In the genomic region with DNA sequence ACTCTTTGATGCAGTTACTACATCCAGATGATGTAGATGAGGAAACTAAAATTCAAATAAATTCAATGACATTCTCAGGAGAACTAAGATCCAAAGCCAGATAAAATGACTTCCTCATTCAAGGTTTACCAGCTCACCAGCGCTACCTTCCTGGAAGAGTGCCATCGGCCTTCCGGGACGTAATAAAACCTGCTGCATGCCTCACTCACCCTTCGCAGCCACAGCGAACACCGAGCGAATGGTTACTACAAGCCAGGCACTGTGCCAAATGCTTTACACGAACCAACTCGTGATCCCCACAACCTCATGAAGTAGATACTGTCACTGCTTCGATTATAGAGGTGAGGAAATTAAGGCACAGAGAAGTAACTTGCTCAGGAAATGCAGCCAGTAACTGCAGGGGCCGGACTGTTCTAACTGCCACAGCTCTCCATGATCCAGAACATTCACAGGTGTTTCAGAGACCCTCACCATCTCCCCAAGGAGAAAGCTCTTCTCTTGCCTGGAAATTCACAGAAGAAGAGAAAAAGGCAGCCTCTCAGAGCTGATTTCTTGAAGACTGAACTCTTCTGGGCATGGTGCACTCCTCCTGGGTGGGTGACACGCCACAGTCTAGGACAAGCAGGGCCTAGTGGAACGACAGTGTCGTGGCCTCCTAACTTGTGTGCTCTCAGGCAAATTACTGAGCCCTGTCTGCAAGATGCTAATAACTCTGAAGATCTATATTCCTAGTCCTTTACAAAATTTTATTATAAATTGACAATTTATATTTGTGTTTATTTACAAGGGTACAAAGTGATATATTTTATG, we compare ENCODE assay signal across 9 cellular contexts. TPM values are rescaled to one million over a fixed set of nuclear protein-coding genes. Genes with fewer than 3 reads are reported as not detected.
DNase-seq lines count a peak whose midpoint lies in the region; ATAC-seq and TF ChIP-seq lines count a peak whose summit lies in the region.
"Had no signal": no experiment of that assay in that cellular context is flagged by ENCODE, and none has a peak within 500 bp of the region (broad histone marks: within the 10 kb centered on the region; RNA-seq: fewer than 3 reads in every experiment).

No MANE protein-coding gene starts in this region.

- H3K27me3 Mint-ChIP-seq in activated naive CD8-positive, alpha-beta T cell treated with anti-CD3 and anti-CD28 coated beads for 36 hours = no peaks in the 10 kb centered on the region
- H3K27me3 Mint-ChIP-seq in naive thymus-derived CD8-positive, alpha-beta T cell = no peaks in the 10 kb centered on the region

- H3K4me1 ChIP-seq in DND-41 (ENCODE audit: insufficient read depth, low read length) = no peaks in the 10 kb centered on the region

- H3K27me3 ChIP-seq in DND-41 (ENCODE audit: insufficient read depth, low read length, poor library complexity) (no peaks in the 10 kb centered on the region), WERI-Rb-1 (ENCODE audit: insufficient read depth, low read depth, severe bottlenecking) (no peaks in the 10 kb centered on the region)

- H3K4me1 Mint-ChIP-seq in activated naive CD8-positive, alpha-beta T cell treated with anti-CD3 and anti-CD28 coated beads for 36 hours = peaks cover 37% of the 10 kb centered on the region
- peaks cover 16 to 31% (median 26%) of the 10 kb centered on the region in 4 donors for H3K4me1 Mint-ChIP-seq in naive thymus-derived CD8-positive, alpha-beta T cell

- no peaks in the 10 kb centered on the region for H3K36me3 ChIP-seq in DND-41 (ENCODE audit: insufficient read depth, low read length)
- H3K36me3 ChIP-seq in WERI-Rb-1 = no peaks in the 10 kb centered on the region; the same call in 1 of the 2 replicates

- DNase-seq in DND-41 = peak; percentile 32
- DNase-seq in NOMO-1 treated with DMSO at 0.1 percent for 48 hours (lab: John Stamatoyannopoulos, UW; ENCODE audit: unreplicated experiment) = peak; percentile 55
- peak; percentile 48 for DNase-seq in activated naive CD8-positive, alpha-beta T cell treated with anti-CD3 and anti-CD28 coated beads for 36 hours
- peak; percentile 37 to 82 (median 68) for DNase-seq in naive thymus-derived CD8-positive, alpha-beta T cell
- DNase-seq in 8988T = no peak
- no peak for DNase-seq in NCI-H526 (lab: John Stamatoyannopoulos, UW)
- no peak for DNase-seq in hepatic stellate cell (ENCODE audit: low spot score)
- DNase-seq in WERI-Rb-1 = no peak

- H3K9ac ChIP-seq in DND-41 (ENCODE audit: low read depth, low read length) = no peak overlapping the region

- 0 out of 2 replicates have a peak, but pooled peaks cover under 1% of the 10 kb centered on the region for H4K20me1 ChIP-seq in DND-41 (ENCODE audit: insufficient read depth, low read length)

- no peaks in the 10 kb centered on the region for H3K9me3 ChIP-seq in DND-41 (ENCODE audit: insufficient read depth, low read length, severe bottlenecking)
- no peaks in the 10 kb centered on the region for H3K9me3 ChIP-seq in WERI-Rb-1 (ENCODE audit: severe bottlenecking)

- H3K4me2 ChIP-seq in DND-41 (ENCODE audit: insufficient read depth, low read length) = no peak overlapping the region

- H3K27ac ChIP-seq in DND-41 (ENCODE audit: low read length) = no peak overlapping the region
- no peak overlapping the region for H3K27ac ChIP-seq in WERI-Rb-1

- no peak overlapping the region for H3K4me3 ChIP-seq in DND-41 (ENCODE audit: low read depth in 1 of 2, low read length in 2 of 2)
- H3K4me3 ChIP-seq in WERI-Rb-1 (ENCODE audit: low read depth, low read length) = no peak overlapping the region

- H3K36me3 Mint-ChIP-seq in activated naive CD8-positive, alpha-beta T cell treated with anti-CD3 and anti-CD28 coated beads for 36 hours = peaks cover 14% of the 10 kb centered on the region
- peaks cover 0 to 31% (median 4%) of the 10 kb centered on the region in 3 donors for H3K36me3 Mint-ChIP-seq in naive thymus-derived CD8-positive, alpha-beta T cell

- no peak overlapping the region for H3K4me3 Mint-ChIP-seq in activated naive CD8-positive, alpha-beta T cell treated with anti-CD3 and anti-CD28 coated beads for 36 hours
- peak overlapping the region; percentile 11 to 67 (median 42) for H3K4me3 Mint-ChIP-seq in naive thymus-derived CD8-positive, alpha-beta T cell
- H3K4me3 Mint-ChIP-seq: neural crest cell had no signal

- TF ChIP-seq CTCF in DND-41 (IDR thresholded peaks at IDR 0.05; ENCODE audit: borderline replicate concordance, extremely low read depth, low read length, poor library complexity, severe bottlenecking) (no peak), WERI-Rb-1 (IDR thresholded peaks at IDR 0.05; ENCODE audit: low read depth, low read length) (no peak)

- H3K9me3 Mint-ChIP-seq in activated naive CD8-positive, alpha-beta T cell treated with anti-CD3 and anti-CD28 coated beads for 36 hours = no peaks in the 10 kb centered on the region
- no peaks in the 10 kb centered on the region for H3K9me3 Mint-ChIP-seq in naive thymus-derived CD8-positive, alpha-beta T cell
- H3K9me3 Mint-ChIP-seq: neural crest cell had no signal

- H2AFZ ChIP-seq in DND-41 (ENCODE audit: low read depth, low read length) = no peak overlapping the region

- no peaks in the 10 kb centered on the region for H3K79me2 ChIP-seq in DND-41 (ENCODE audit: insufficient read depth, low read length)

- POLR2A ChIA-PET in naive thymus-derived CD8-positive, alpha-beta T cell (lab: Charles Lee) = interaction anchor here (0.6 to 1.0 kb wide), 2 partner anchors 73 to 135 kb away, joined by 3 read pairs; no protein-coding TSS in a partner anchor

- ATAC-seq in DND-41 (ENCODE audit: insufficient read depth, low read depth) = no peak; the same call in 2 of the 3 replicates
- peak; percentile 94 to 97 for ATAC-seq in naive thymus-derived CD8-positive, alpha-beta T cell

- peak overlapping the region; percentile 54 for H3K27ac Mint-ChIP-seq in activated naive CD8-positive, alpha-beta T cell treated with anti-CD3 and anti-CD28 coated beads for 36 hours
- peak overlapping the region in 9 of 10 donors; percentile 52 to 93 (median 85) for H3K27ac Mint-ChIP-seq in naive thymus-derived CD8-positive, alpha-beta T cell

RNA-seq across cellular contexts. Expression of a gene that starts 46.8 kb away (rescaled TPM):
- total RNA-seq in activated naive CD8-positive, alpha-beta T cell treated with anti-CD3 and anti-CD28 coated beads for 36 hours = 10 to 100 TPM; 36.7 to 37.8 TPM
- total RNA-seq in naive thymus-derived CD8-positive, alpha-beta T cell = 1 to 10 TPM; 1.5 to 1.6 TPM
- polyA plus RNA-seq in naive thymus-derived CD8-positive, alpha-beta T cell = under 1 TPM in 2 of 3 donors, not detected in 1; 0.08 to 0.10 TPM

RNA-seq across cellular contexts. Expression of a gene that starts 59.8 kb away (rescaled TPM):
- 10 to 100 TPM; 38.4 to 39.0 TPM for total RNA-seq in activated naive CD8-positive, alpha-beta T cell treated with anti-CD3 and anti-CD28 coated beads for 36 hours
- total RNA-seq in naive thymus-derived CD8-positive, alpha-beta T cell = 10 to 100 TPM; 30.8 to 32.6 TPM
- 10 to 100 TPM; 43.9 to 49.1 (median 45.8) TPM for polyA plus RNA-seq in naive thymus-derived CD8-positive, alpha-beta T cell

Comparison
In these comparisons a context has a peak if more than half of its experiments do, and no peak if none do; other contexts are left out.
1. DNase-seq: peak in DND-41 (single experiment), NOMO-1 treated with DMSO at 0.1 percent for 48 hours (single experiment), activated naive CD8-positive, alpha-beta T cell treated with anti-CD3 and anti-CD28 coated beads for 36 hours (single experiment) and naive thymus-derived CD8-positive, alpha-beta T cell (10 of 10); none in 8988T (single experiment), NCI-H526 (0 of 2), hepatic stellate cell (single experiment) and WERI-Rb-1 (single experiment).
2. RNA of a gene that starts 46.8 kb away (total RNA-seq): 36.7 to 37.8 TPM in activated naive CD8-positive, alpha-beta T cell treated with anti-CD3 and anti-CD28 coated beads for 36 hours; 1.5 to 1.6 TPM in naive thymus-derived CD8-positive, alpha-beta T cell; every median in the first group is over 10 times any median in the second.